8 cellular contexts compared by ENCODE assay signal in the genomic region with DNA sequence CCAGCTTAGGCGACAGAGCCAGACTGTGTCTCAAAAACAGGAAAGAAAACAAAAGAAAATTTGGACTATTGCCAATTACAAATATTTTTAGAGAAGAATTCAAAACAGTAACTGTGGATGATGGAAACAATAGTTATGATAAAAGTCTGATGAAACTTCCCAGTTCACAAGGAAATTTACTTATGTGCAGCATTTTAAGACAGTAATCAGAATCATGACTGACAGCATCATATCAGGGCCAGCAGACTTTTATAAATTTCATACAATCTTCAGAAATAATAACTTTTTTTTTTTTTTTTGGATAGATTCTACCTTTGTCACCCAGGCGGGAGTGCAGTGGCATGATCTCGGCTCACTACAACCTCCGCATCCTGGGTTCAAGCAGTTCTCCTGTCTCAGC. TPM values are rescaled to one million over a fixed set of nuclear protein-coding genes. Genes with fewer than 3 reads are reported as not detected.
DNase-seq lines count a peak whose midpoint lies in the region; ATAC-seq, FAIRE-seq and TF ChIP-seq lines count a peak whose summit lies in the region.
"Not testable (repeated sequence)": the region's sequence is repeated elsewhere in the genome, so short reads cannot be mapped to it uniquely, and the experiment has no call there.

TSS of gene NPIPB5 (plus strand) at position 301 of the 400 bp plus-strand sequence. CDS start 2,911 bp downstream, outside the sequence.

- POLR2A ChIA-PET in CD4-positive, alpha-beta T cell (lab: Charles Lee); PC-9 (lab: Charles Lee; ENCODE audit: unreplicated experiment): not testable (repeated sequence)

- not testable (repeated sequence) for H3K79me2 ChIP-seq in PC-9 (ENCODE audit: low read depth)

- H4K20me1 ChIP-seq in PC-9 (ENCODE audit: insufficient read depth): not testable (repeated sequence)

- H3K27me3 Mint-ChIP-seq in CD4-positive, alpha-beta T cell; activated T-cell treated with anti-CD3 and anti-CD28 coated beads, Interleukin-2, amount 50 U/mL, for 72 hours (ENCODE audit: low read depth): not testable (repeated sequence)

- not testable (repeated sequence) for H3K4me3 Mint-ChIP-seq in CD4-positive, alpha-beta T cell; activated T-cell treated with anti-CD3 and anti-CD28 coated beads, Interleukin-2, amount 50 U/mL, for 72 hours

- no CpG with 5 or more reads among the region's 4 CpGs for WGBS in pancreas, 2 donors
- no CpG with 5 or more reads among the region's 4 CpGs for WGBS in tibial nerve, 2 donors

- H3F3A ChIP-seq in PC-9 (ENCODE audit: insufficient read depth, low read depth): not testable (repeated sequence)

- not testable (repeated sequence) for H3K4me3 ChIP-seq in PC-9, lower lobe of right lung, pancreas, tibial nerve

- not testable (repeated sequence) for H3K9me3 Mint-ChIP-seq in CD4-positive, alpha-beta T cell; activated T-cell treated with anti-CD3 and anti-CD28 coated beads, Interleukin-2, amount 50 U/mL, for 72 hours

- H3K4me1 Mint-ChIP-seq in CD4-positive, alpha-beta T cell (ENCODE audit: low read depth); activated T-cell treated with anti-CD3 and anti-CD28 coated beads, Interleukin-2, amount 50 U/mL, for 72 hours (ENCODE audit: low read depth): not testable (repeated sequence)

- not testable (repeated sequence) for DNase-seq in CD4-positive, alpha-beta T cell; PC-9; activated T-cell treated with anti-CD3 and anti-CD28 coated beads, Interleukin-2, amount 50 U/mL, for 72 hours; dermis blood vessel endothelial cell; Right ventricle myocardium superior; lower lobe of right lung; pancreas; tibial nerve (ENCODE audit: low spot score in 2 of 2)

- ATAC-seq in CD4-positive, alpha-beta T cell (ENCODE audit: poor library complexity); activated T-cell treated with anti-CD3 and anti-CD28 coated beads, Interleukin-2, amount 50 U/mL, for 72 hours (replicated peaks in 1 of 2); Right ventricle myocardium superior (ENCODE audit: poor library complexity); lower lobe of right lung; pancreas: not testable (repeated sequence)

- not testable (repeated sequence) for TF ChIP-seq POLR2A in tibial nerve (IDR thresholded peaks at IDR 0.05)

- not testable (repeated sequence) for TF ChIP-seq EP300 in tibial nerve (IDR thresholded peaks at IDR 0.05)

- H3K9me2 ChIP-seq in PC-9 (ENCODE audit: insufficient read depth): not testable (repeated sequence)

- H2AFZ ChIP-seq in PC-9: not testable (repeated sequence)

- not testable (repeated sequence) for H3K4me1 ChIP-seq in PC-9 (replicated peaks; ENCODE audit: insufficient read depth); lower lobe of right lung; pancreas; tibial nerve

- not testable (repeated sequence) for TF ChIP-seq CTCF in CD4-positive, alpha-beta T cell (IDR thresholded peaks at IDR 0.05); PC-9 (conservative IDR thresholded peaks at IDR 0.05); lower lobe of right lung (IDR thresholded peaks at IDR 0.05); pancreas (IDR thresholded peaks at IDR 0.05); tibial nerve (IDR thresholded peaks at IDR 0.05)

- not testable (repeated sequence) for FAIRE-seq in pancreas (lab: Jason Lieb, UNC)

- H3K36me3 Mint-ChIP-seq in CD4-positive, alpha-beta T cell (ENCODE audit: low read depth); activated T-cell treated with anti-CD3 and anti-CD28 coated beads, Interleukin-2, amount 50 U/mL, for 72 hours (ENCODE audit: insufficient read depth in 2 of 2): not testable (repeated sequence)

- intact Hi-C loops in CD4-positive, alpha-beta T cell (cut with DNase I, micrococcal nuclease); PC-9 (cut with micrococcal nuclease; ENCODE audit: unreplicated experiment); Right ventricle myocardium superior (cut with DNase I); lower lobe of right lung (cut with DNase I); pancreas (cut with DNase I): not testable (repeated sequence)

- not testable (repeated sequence) for H3K27ac ChIP-seq in CD4-positive, alpha-beta T cell (ENCODE audit: low read depth, low read length); PC-9; lower lobe of right lung; pancreas; tibial nerve

- H3K27ac Mint-ChIP-seq in CD4-positive, alpha-beta T cell; activated T-cell treated with anti-CD3 and anti-CD28 coated beads, Interleukin-2, amount 50 U/mL, for 72 hours: not testable (repeated sequence)

- H3K36me3 ChIP-seq in PC-9 (ENCODE audit: low read depth); lower lobe of right lung; pancreas; tibial nerve: not testable (repeated sequence)

- CTCF ChIA-PET in CD4-positive, alpha-beta T cell (lab: Charles Lee); PC-9 (lab: Charles Lee): not testable (repeated sequence)

- H3K9me3 ChIP-seq in CD4-positive, alpha-beta T cell (ENCODE audit: control insufficient read depth, low read length); PC-9 (ENCODE audit: insufficient read depth, low read depth); lower lobe of right lung; pancreas; tibial nerve: not testable (repeated sequence)

- not testable (repeated sequence) for H3K4me2 ChIP-seq in PC-9

- not testable (repeated sequence) for H3K27me3 ChIP-seq in CD4-positive, alpha-beta T cell (ENCODE audit: control insufficient read depth, insufficient read depth, low read length); PC-9 (ENCODE audit: insufficient read depth, low read depth); lower lobe of right lung (ENCODE audit: low read depth); pancreas; tibial nerve

- not testable (repeated sequence) for BruUV-seq in PC-9 (replicated peaks; lab: Mats Ljungman, UMichigan)

RNA-seq across cellular contexts. Expression of gene NPIPB5, which starts in this region (rescaled TPM):
- total RNA-seq in CD4-positive, alpha-beta T cell: 100 to 1,000 TPM; 293 to 297 TPM
- total RNA-seq in PC-9 (2021): 339 and 370 TPM in 2 replicates
- 100 to 1,000 TPM; 290 to 374 TPM for total RNA-seq in activated T-cell treated with anti-CD3 and anti-CD28 coated beads, Interleukin-2, amount 50 U/mL, for 72 hours
- 80.2 and 182 TPM in 2 replicates for total RNA-seq in dermis blood vessel endothelial cell
- 45.6 TPM for total RNA-seq in Right ventricle myocardium superior
- total RNA-seq in lower lobe of right lung: 268 TPM
- total RNA-seq in pancreas: 100 to 1,000 TPM in 1 of 6 donors, 10 to 100 TPM in 5; 40.6 to 102 (median 59.6) TPM
- polyA plus RNA-seq in pancreas: 100 to 1,000 TPM; 105 to 122 TPM
- total RNA-seq in tibial nerve: 100 to 1,000 TPM; 212 to 555 (median 367) TPM
